ENCODE assay signal across 11 cellular contexts in genomic region chr3:169923189-169923588, GRCh38. TPM values are rescaled to one million over a fixed set of nuclear protein-coding genes. Genes with fewer than 3 reads are reported as not detected.
DNase-seq lines count a peak whose midpoint lies in the region; ATAC-seq and TF ChIP-seq lines count a peak whose summit lies in the region.
"Had no signal": no experiment of that assay in that cellular context is flagged by ENCODE, and none has a peak within 500 bp of the region (broad histone marks: within the 10 kb centered on the region; RNA-seq: fewer than 3 reads in every experiment).

No MANE protein-coding gene starts in this region.

- TF ChIP-seq CTCF in left lung (IDR thresholded peaks at IDR 0.05): no peak

- ATAC-seq in left lobe of liver (peak; percentile 94), left lung (no peak)
- no peak for ATAC-seq in activated T-cell treated with anti-CD3 and anti-CD28 coated beads, Interleukin-2, amount 50 U/mL, for 4 hours

- no peak overlapping the region for H3K4me3 ChIP-seq in left lung

- H3K4me1 Mint-ChIP-seq in activated T-cell treated with anti-CD3 and anti-CD28 coated beads, Interleukin-2, amount 50 U/mL, for 4 hours (ENCODE audit: low read depth): no peaks in the 10 kb centered on the region
- H3K4me1 Mint-ChIP-seq: activated CD4-positive, alpha-beta T cell treated with anti-CD3 and anti-CD28 coated beads, Interleukin-2, amount 10 ng/mL, durations not matched to agents 7 days and 5 days; activated naive CD4-positive, alpha-beta T cell treated with anti-CD3 and anti-CD28 coated beads, Interleukin-2, amount 50 U/mL, for 24 hours had no signal

- H3K27me3 Mint-ChIP-seq in activated T-cell treated with anti-CD3 and anti-CD28 coated beads, Interleukin-2, amount 50 U/mL, for 4 hours (ENCODE audit: low read depth): peaks cover 4% of the 10 kb centered on the region
- H3K27me3 Mint-ChIP-seq: activated CD4-positive, alpha-beta T cell treated with anti-CD3 and anti-CD28 coated beads, Interleukin-2, amount 10 ng/mL, durations not matched to agents 7 days and 5 days; activated naive CD4-positive, alpha-beta T cell treated with anti-CD3 and anti-CD28 coated beads, Interleukin-2, amount 50 U/mL, for 24 hours had no signal

- H3K4me3 Mint-ChIP-seq in activated T-cell treated with anti-CD3 and anti-CD28 coated beads, Interleukin-2, amount 50 U/mL, for 4 hours: no peak overlapping the region
- H3K4me3 Mint-ChIP-seq: activated CD4-positive, alpha-beta T cell treated with anti-CD3 and anti-CD28 coated beads, Interleukin-2, amount 10 ng/mL, durations not matched to agents 7 days and 5 days; activated naive CD4-positive, alpha-beta T cell treated with anti-CD3 and anti-CD28 coated beads, Interleukin-2, amount 50 U/mL, for 24 hours had no signal

- no peaks in the 10 kb centered on the region for H3K4me1 ChIP-seq in left lung

- DNase-seq in DMS 273 treated with DMSO at 0.1 percent for 48 hours (lab: John Stamatoyannopoulos, UW) (peak; percentile 34), NCI-H2081 treated with DMSO at 0.1 percent for 48 hours (lab: John Stamatoyannopoulos, UW) (peak; percentile 94), cerebellum (ENCODE audit: low spot score) (peak; percentile 34), left lobe of liver (ENCODE audit: low spot score) (peak; percentile 96), left lung (no peak), RKO (ENCODE audit: low spot score) (no peak), Kasumi-1 (lab: John Stamatoyannopoulos, UW) (no peak)
- DNase-seq in activated T-cell treated with anti-CD3 and anti-CD28 coated beads, Interleukin-2, amount 50 U/mL, for 4 hours: no peak
- DNase-seq: activated CD4-positive, alpha-beta T cell treated with anti-CD3 and anti-CD28 coated beads, Interleukin-2, amount 10 ng/mL, durations not matched to agents 7 days and 5 days; stimulated activated CD4-positive, alpha-beta T cell treated with anti-CD3 and anti-CD28 coated beads, Interleukin-15, amount 100 ng/mL, for 24 hours had no signal

- no peak overlapping the region for H3K27ac ChIP-seq in left lung

- no peaks in the 10 kb centered on the region for H3K27me3 ChIP-seq in left lung

- intact Hi-C loops in left lung (cut with DNase I): no loop called here

- H3K36me3 ChIP-seq in left lung: no peaks in the 10 kb centered on the region

- no peaks in the 10 kb centered on the region for H3K9me3 Mint-ChIP-seq in activated T-cell treated with anti-CD3 and anti-CD28 coated beads, Interleukin-2, amount 50 U/mL, for 4 hours
- H3K9me3 Mint-ChIP-seq: activated CD4-positive, alpha-beta T cell treated with anti-CD3 and anti-CD28 coated beads, Interleukin-2, amount 10 ng/mL, durations not matched to agents 7 days and 5 days; activated naive CD4-positive, alpha-beta T cell treated with anti-CD3 and anti-CD28 coated beads, Interleukin-2, amount 50 U/mL, for 24 hours had no signal

- H3K36me3 Mint-ChIP-seq in activated T-cell treated with anti-CD3 and anti-CD28 coated beads, Interleukin-2, amount 50 U/mL, for 4 hours (ENCODE audit: insufficient read depth): no peaks in the 10 kb centered on the region
- H3K36me3 Mint-ChIP-seq: activated naive CD4-positive, alpha-beta T cell treated with anti-CD3 and anti-CD28 coated beads, Interleukin-2, amount 50 U/mL, for 24 hours had no signal

- H3K9me3 ChIP-seq in left lung: no peaks in the 10 kb centered on the region

RNA-seq across cellular contexts. Expression of gene SAMD7, which starts 11.8 kb away (rescaled TPM):
- not detected for total RNA-seq in cerebellum
- total RNA-seq in left lobe of liver: not detected
- total RNA-seq in left lung: not detected
- not detected for total RNA-seq in activated T-cell treated with anti-CD3 and anti-CD28 coated beads, Interleukin-2, amount 50 U/mL, for 4 hours
- total RNA-seq: activated CD4-positive, alpha-beta T cell treated with anti-CD3 and anti-CD28 coated beads, Interleukin-2, amount 10 ng/mL, durations not matched to agents 7 days and 5 days had no signal

RNA-seq across cellular contexts. Expression of gene SEC62, which starts 43.4 kb away (rescaled TPM):
- total RNA-seq in cerebellum: 66.9 TPM
- 103 TPM for total RNA-seq in left lobe of liver
- total RNA-seq in left lung: 100 to 1,000 TPM; 146 to 147 TPM
- 10 to 100 TPM; 65.9 to 75.6 (median 66.8) TPM for total RNA-seq in activated T-cell treated with anti-CD3 and anti-CD28 coated beads, Interleukin-2, amount 50 U/mL, for 4 hours

RNA-seq across cellular contexts. Expression of gene LRRC31, which starts 53.5 kb away (rescaled TPM):
- not detected for total RNA-seq in cerebellum
- total RNA-seq in left lobe of liver: 1.7 TPM
- under 1 TPM; 0.29 to 0.47 TPM for total RNA-seq in left lung
- not detected for total RNA-seq in activated T-cell treated with anti-CD3 and anti-CD28 coated beads, Interleukin-2, amount 50 U/mL, for 4 hours
- total RNA-seq: activated CD4-positive, alpha-beta T cell treated with anti-CD3 and anti-CD28 coated beads, Interleukin-2, amount 10 ng/mL, durations not matched to agents 7 days and 5 days had no signal

Comparison
In these comparisons a context has a peak if more than half of its experiments do, and no peak if none do; other contexts are left out.
1. DNase-seq: peak in DMS 273 treated with DMSO at 0.1 percent for 48 hours (single experiment), NCI-H2081 treated with DMSO at 0.1 percent for 48 hours (single experiment), cerebellum (single experiment) and left lobe of liver (single experiment); none in left lung (0 of 2), RKO (single experiment), Kasumi-1 (0 of 2) and activated T-cell treated with anti-CD3 and anti-CD28 coated beads, Interleukin-2, amount 50 U/mL, for 4 hours (single experiment).